ENCODE assay signal across 1 cellular context in the genomic region with DNA sequence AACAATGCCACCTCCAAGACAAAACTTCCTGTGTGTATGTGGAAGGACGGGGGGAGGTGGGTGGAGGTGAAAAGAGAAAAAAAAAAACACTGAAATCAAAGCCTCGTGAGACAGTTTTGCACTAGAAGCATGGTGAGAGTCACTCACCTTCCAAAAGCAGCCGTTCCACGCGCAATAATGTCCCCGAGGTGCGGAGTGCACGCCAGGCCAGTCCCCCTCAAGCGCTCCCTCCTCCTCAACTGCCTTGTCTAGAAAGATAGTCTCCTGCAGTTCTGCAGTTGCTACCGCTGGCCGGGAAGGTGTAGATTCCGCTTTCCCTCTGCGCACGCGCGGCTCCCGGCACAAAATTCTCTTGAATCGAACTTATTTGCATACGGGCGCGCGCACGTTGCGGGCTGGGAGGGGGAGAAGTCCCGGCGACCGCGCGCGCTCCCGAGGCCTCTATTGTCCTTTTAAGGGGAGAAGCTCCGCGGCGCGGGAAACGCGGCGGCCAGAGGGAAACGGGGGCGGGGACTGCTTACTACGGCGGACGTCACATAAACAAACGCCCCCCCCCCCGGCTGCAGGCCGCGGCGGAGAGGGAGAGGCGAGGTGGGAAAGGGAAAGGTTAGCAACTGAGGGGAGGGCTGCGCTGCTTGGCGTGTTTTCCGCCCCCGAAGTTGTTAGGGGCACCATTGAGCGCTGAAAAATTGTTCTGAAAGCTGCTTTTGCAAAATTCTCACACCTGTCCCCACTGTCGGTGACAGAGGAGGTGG.
A peak's percentile ranks its signal among the peaks of the same experiment; 100 is the strongest.
TF ChIP-seq lines count a peak whose summit lies in the region.

A gene with protein sequence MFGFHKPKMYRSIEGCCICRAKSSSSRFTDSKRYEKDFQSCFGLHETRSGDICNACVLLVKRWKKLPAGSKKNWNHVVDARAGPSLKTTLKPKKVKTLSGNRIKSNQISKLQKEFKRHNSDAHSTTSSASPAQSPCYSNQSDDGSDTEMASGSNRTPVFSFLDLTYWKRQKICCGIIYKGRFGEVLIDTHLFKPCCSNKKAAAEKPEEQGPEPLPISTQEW (minus strand): TSS at position 274 of the 755 bp plus-strand sequence. CDS start 27,946 bp downstream, outside the sequence.

TF ChIP-seq in HepG2, 621 proteins besides CTCF, POLR2A, EP300 and RAD21 (continued from another document and continues in another):
- TF ChIP-seq CREB1 (IDR thresholded peaks at IDR 0.05) (peak; percentile 65), CREB1 (CRISPR knock-in tag; IDR thresholded peaks at IDR 0.05) (peak; percentile 66), CREM (IDR thresholded peaks at IDR 0.05) (peak; percentile 70), CREM (CRISPR knock-in tag; IDR thresholded peaks at IDR 0.05) (no peak), ZBTB7B (CRISPR knock-in tag; IDR thresholded peaks at IDR 0.05) (0 out of 2 replicates have a peak, but pooled peaks have one; percentile 25), TEAD3 (CRISPR knock-in tag; optimal IDR thresholded peaks at IDR 0.05; ENCODE audit: borderline replicate concordance) (peak; percentile 8), PCBP1 (IDR thresholded peaks at IDR 0.05; ENCODE audit: borderline replicate concordance, low read depth, low read length) (0 out of 2 replicates have a peak, but pooled peaks have one; percentile 67), POLR2AphosphoS5 (IDR thresholded peaks at IDR 0.05; ENCODE audit: low read depth, low read length) (peak; percentile 98), SRY (CRISPR knock-in tag; IDR thresholded peaks at IDR 0.05) (no peak), FOXK1 (CRISPR knock-in tag; IDR thresholded peaks at IDR 0.05; ENCODE audit: borderline replicate concordance, low read depth) (peak; percentile 91; the same call in 1 of the 2 replicates), CAMTA2 (CRISPR knock-in tag; IDR thresholded peaks at IDR 0.05; ENCODE audit: borderline replicate concordance) (no peak), GTF2F1 (IDR thresholded peaks at IDR 0.05; ENCODE audit: low read length) (0 out of 2 replicates have a peak, but pooled peaks have one; percentile 38), ZBTB3 (CRISPR knock-in tag; IDR thresholded peaks at IDR 0.05; ENCODE audit: borderline replicate concordance, low read depth) (no peak; the same call in 1 of the 2 replicates), NR2F2 (IDR thresholded peaks at IDR 0.05; ENCODE audit: borderline replicate concordance, low read depth) (peak; percentile 40; the same call in 1 of the 2 replicates), ZFP82 (CRISPR knock-in tag; IDR thresholded peaks at IDR 0.05; ENCODE audit: borderline replicate concordance) (0 out of 2 replicates have a peak, but pooled peaks have one; percentile 40), NCOR1 (IDR thresholded peaks at IDR 0.05; ENCODE audit: borderline replicate concordance, low read length) (peak; percentile 41; the same call in 1 of the 2 replicates), NAIF1 (CRISPR knock-in tag; IDR thresholded peaks at IDR 0.05; ENCODE audit: borderline replicate concordance) (0 out of 2 replicates have a peak, but pooled peaks have one; percentile 40), PHF20 (CRISPR knock-in tag; IDR thresholded peaks at IDR 0.05) (peak; percentile 45; the same call in 1 of the 2 replicates), MTA3 (CRISPR knock-in tag; IDR thresholded peaks at IDR 0.05) (no peak), ZBTB7A (CRISPR knock-in tag; IDR thresholded peaks at IDR 0.05) (0 out of 2 replicates have a peak, but pooled peaks have one; percentile 43), ZNF350 (CRISPR knock-in tag; IDR thresholded peaks at IDR 0.05; ENCODE audit: borderline replicate concordance, low read depth) (peak; percentile 25; the same call in 1 of the 2 replicates), FOXA1 (IDR thresholded peaks at IDR 0.05) (no peak), FOXA1 (CRISPR knock-in tag; IDR thresholded peaks at IDR 0.05) (peak; percentile 18; the same call in 1 of the 2 replicates), GABPA (IDR thresholded peaks at IDR 0.05; ENCODE audit: low read depth, low read length) (no peak), GABPA (CRISPR knock-in tag; IDR thresholded peaks at IDR 0.05; ENCODE audit: low read depth) (peak; percentile 33; the same call in 1 of the 2 replicates), ZNF629 (CRISPR knock-in tag; conservative IDR thresholded peaks at IDR 0.05) (no peak), KDM5A (IDR thresholded peaks at IDR 0.05; ENCODE audit: borderline replicate concordance, low read length) (peak; percentile 75; the same call in 1 of the 2 replicates), ZNF674 (CRISPR knock-in tag; IDR thresholded peaks at IDR 0.05; ENCODE audit: low read depth) (no peak), PHF8 (CRISPR knock-in tag; IDR thresholded peaks at IDR 0.05) (peak; percentile 47; the same call in 1 of the 2 replicates), SOX6 (IDR thresholded peaks at IDR 0.05) (no peak), SOX6 (CRISPR knock-in tag; IDR thresholded peaks at IDR 0.05) (peak; percentile 92), ZMYM2 (CRISPR knock-in tag; IDR thresholded peaks at IDR 0.05) (peak; percentile 41; the same call in 1 of the 2 replicates), SOX13 (IDR thresholded peaks at IDR 0.05) (no peak; the same call in 1 of the 2 replicates), SOX13 (CRISPR knock-in tag; conservative IDR thresholded peaks at IDR 0.05 in 1 of 2, IDR thresholded peaks at IDR 0.05 in 1 of 2) (peak in 1 of 2 experiments; percentile 58; a peak in 1 of 4 replicates), KDM4B (CRISPR knock-in tag; IDR thresholded peaks at IDR 0.05) (peak; percentile 16; the same call in 1 of the 2 replicates), NCOA2 (CRISPR knock-in tag; IDR thresholded peaks at IDR 0.05) (0 out of 2 replicates have a peak, but pooled peaks have one; percentile 28), MIXL1 (CRISPR knock-in tag; IDR thresholded peaks at IDR 0.05) (no peak; the same call in 1 of the 2 replicates), HOXA3 (CRISPR knock-in tag; IDR thresholded peaks at IDR 0.05) (0 out of 2 replicates have a peak, but pooled peaks have one; percentile 5), ZNF282 (IDR thresholded peaks at IDR 0.05; ENCODE audit: partially characterized antibody) (no peak), HNRNPK (IDR thresholded peaks at IDR 0.05; ENCODE audit: low read depth, low read length, poor library complexity, severe bottlenecking) (peak; percentile 72), ZEB1 (IDR thresholded peaks at IDR 0.05; ENCODE audit: insufficient replicate concordance, low read depth) (no peak), PTBP1 (IDR thresholded peaks at IDR 0.05; ENCODE audit: low read depth, low read length, poor library complexity, severe bottlenecking) (peak; percentile 65), PPARG (CRISPR knock-in tag; conservative IDR thresholded peaks at IDR 0.05) (peak; percentile 36; the same call in 1 of the 2 replicates), ZNF430 (CRISPR knock-in tag; IDR thresholded peaks at IDR 0.05) (0 out of 2 replicates have a peak, but pooled peaks have one; percentile 23)
- TF ChIP-seq, protein P1, sequence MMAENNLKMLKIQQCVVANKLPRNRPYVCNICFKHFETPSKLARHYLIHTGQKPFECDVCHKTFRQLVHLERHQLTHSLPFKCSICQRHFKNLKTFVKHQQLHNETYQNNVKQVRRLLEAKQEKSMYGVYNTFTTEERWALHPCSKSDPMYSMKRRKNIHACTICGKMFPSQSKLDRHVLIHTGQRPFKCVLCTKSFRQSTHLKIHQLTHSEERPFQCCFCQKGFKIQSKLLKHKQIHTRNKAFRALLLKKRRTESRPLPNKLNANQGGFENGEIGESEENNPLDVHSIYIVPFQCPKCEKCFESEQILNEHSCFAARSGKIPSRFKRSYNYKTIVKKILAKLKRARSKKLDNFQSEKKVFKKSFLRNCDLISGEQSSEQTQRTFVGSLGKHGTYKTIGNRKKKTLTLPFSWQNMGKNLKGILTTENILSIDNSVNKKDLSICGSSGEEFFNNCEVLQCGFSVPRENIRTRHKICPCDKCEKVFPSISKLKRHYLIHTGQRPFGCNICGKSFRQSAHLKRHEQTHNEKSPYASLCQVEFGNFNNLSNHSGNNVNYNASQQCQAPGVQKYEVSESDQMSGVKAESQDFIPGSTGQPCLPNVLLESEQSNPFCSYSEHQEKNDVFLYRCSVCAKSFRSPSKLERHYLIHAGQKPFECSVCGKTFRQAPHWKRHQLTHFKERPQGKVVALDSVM (CRISPR knock-in tag; IDR thresholded peaks at IDR 0.05), result no peak
- TF ChIP-seq, protein P2, sequence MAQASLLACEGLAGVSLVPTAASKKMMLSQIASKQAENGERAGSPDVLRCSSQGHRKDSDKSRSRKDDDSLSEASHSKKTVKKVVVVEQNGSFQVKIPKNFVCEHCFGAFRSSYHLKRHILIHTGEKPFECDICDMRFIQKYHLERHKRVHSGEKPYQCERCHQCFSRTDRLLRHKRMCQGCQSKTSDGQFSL (CRISPR knock-in tag; IDR thresholded peaks at IDR 0.05), result peak; percentile 95
- TF ChIP-seq, protein P3, sequence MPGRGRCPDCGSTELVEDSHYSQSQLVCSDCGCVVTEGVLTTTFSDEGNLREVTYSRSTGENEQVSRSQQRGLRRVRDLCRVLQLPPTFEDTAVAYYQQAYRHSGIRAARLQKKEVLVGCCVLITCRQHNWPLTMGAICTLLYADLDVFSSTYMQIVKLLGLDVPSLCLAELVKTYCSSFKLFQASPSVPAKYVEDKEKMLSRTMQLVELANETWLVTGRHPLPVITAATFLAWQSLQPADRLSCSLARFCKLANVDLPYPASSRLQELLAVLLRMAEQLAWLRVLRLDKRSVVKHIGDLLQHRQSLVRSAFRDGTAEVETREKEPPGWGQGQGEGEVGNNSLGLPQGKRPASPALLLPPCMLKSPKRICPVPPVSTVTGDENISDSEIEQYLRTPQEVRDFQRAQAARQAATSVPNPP (CRISPR knock-in tag; IDR thresholded peaks at IDR 0.05), result no peak; the same call in 1 of the 2 replicates
- TF ChIP-seq, protein P4, sequence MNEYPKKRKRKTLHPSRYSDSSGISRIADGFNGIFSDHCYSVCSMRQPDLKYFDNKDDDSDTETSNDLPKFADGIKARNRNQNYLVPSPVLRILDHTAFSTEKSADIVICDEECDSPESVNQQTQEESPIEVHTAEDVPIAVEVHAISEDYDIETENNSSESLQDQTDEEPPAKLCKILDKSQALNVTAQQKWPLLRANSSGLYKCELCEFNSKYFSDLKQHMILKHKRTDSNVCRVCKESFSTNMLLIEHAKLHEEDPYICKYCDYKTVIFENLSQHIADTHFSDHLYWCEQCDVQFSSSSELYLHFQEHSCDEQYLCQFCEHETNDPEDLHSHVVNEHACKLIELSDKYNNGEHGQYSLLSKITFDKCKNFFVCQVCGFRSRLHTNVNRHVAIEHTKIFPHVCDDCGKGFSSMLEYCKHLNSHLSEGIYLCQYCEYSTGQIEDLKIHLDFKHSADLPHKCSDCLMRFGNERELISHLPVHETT (CRISPR knock-in tag; conservative IDR thresholded peaks at IDR 0.05), result no peak
- TF ChIP-seq, protein P5, sequence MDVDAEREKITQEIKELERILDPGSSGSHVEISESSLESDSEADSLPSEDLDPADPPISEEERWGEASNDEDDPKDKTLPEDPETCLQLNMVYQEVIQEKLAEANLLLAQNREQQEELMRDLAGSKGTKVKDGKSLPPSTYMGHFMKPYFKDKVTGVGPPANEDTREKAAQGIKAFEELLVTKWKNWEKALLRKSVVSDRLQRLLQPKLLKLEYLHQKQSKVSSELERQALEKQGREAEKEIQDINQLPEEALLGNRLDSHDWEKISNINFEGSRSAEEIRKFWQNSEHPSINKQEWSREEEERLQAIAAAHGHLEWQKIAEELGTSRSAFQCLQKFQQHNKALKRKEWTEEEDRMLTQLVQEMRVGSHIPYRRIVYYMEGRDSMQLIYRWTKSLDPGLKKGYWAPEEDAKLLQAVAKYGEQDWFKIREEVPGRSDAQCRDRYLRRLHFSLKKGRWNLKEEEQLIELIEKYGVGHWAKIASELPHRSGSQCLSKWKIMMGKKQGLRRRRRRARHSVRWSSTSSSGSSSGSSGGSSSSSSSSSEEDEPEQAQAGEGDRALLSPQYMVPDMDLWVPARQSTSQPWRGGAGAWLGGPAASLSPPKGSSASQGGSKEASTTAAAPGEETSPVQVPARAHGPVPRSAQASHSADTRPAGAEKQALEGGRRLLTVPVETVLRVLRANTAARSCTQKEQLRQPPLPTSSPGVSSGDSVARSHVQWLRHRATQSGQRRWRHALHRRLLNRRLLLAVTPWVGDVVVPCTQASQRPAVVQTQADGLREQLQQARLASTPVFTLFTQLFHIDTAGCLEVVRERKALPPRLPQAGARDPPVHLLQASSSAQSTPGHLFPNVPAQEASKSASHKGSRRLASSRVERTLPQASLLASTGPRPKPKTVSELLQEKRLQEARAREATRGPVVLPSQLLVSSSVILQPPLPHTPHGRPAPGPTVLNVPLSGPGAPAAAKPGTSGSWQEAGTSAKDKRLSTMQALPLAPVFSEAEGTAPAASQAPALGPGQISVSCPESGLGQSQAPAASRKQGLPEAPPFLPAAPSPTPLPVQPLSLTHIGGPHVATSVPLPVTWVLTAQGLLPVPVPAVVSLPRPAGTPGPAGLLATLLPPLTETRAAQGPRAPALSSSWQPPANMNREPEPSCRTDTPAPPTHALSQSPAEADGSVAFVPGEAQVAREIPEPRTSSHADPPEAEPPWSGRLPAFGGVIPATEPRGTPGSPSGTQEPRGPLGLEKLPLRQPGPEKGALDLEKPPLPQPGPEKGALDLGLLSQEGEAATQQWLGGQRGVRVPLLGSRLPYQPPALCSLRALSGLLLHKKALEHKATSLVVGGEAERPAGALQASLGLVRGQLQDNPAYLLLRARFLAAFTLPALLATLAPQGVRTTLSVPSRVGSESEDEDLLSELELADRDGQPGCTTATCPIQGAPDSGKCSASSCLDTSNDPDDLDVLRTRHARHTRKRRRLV (CRISPR knock-in tag; IDR thresholded peaks at IDR 0.05), result peak; percentile 94
- TF ChIP-seq, protein P6, sequence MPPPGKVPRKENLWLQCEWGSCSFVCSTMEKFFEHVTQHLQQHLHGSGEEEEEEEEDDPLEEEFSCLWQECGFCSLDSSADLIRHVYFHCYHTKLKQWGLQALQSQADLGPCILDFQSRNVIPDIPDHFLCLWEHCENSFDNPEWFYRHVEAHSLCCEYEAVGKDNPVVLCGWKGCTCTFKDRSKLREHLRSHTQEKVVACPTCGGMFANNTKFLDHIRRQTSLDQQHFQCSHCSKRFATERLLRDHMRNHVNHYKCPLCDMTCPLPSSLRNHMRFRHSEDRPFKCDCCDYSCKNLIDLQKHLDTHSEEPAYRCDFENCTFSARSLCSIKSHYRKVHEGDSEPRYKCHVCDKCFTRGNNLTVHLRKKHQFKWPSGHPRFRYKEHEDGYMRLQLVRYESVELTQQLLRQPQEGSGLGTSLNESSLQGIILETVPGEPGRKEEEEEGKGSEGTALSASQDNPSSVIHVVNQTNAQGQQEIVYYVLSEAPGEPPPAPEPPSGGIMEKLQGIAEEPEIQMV (CRISPR knock-in tag; IDR thresholded peaks at IDR 0.05; ENCODE audit: low read depth), result 0 out of 2 replicates have a peak, but pooled peaks have one; percentile 55
